ENCODE assay signal across 12 cellular contexts in the genomic region with DNA sequence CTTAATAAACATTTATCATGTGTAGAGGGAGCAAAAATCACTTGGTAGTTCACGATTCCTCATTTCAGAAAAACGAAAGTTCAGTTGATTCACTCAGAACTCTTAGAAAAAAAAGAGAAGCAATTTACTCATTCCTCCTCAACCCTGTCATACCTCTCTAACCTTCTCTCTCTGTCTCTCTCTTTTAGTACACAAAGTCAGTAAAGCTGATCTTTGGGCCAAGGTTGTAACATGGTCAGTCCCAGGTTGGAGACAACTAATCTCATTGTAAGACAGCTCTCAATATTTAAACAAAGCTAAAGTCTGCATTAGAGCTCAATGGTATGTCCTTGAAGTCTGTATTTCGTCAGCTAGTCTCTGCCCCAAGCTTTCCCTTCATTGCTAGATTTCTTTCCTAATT.
"Had no signal": no experiment of that assay in that cellular context is flagged by ENCODE, and none has a peak within 500 bp of the region (broad histone marks: within the 10 kb centered on the region; RNA-seq: fewer than 3 reads in every experiment).

No MANE protein-coding gene starts in this region.

- H3K9me3 Mint-ChIP-seq: activated CD8-positive, alpha-beta T cell treated with anti-CD3 and anti-CD28 coated beads for 36 hours had no signal

- H3K4me3 Mint-ChIP-seq: activated CD8-positive, alpha-beta T cell treated with anti-CD3 and anti-CD28 coated beads for 36 hours; activated naive CD8-positive, alpha-beta T cell treated with anti-CD3 and anti-CD28 coated beads, Interleukin-2, amount 10 ng/mL, durations not matched to agents 7 days and 5 days; activated T-cell treated with anti-CD3 and anti-CD28 coated beads, Interleukin-2, amount 50 U/mL, for 72 hours had no signal

- ATAC-seq: activated CD8-positive, alpha-beta T cell treated with anti-CD3 and anti-CD28 coated beads for 36 hours; heart left ventricle had no signal

- DNase-seq: activated CD4-positive, alpha-beta T cell treated with anti-CD3 and anti-CD28 coated beads for 4 hours; activated CD8-positive, alpha-beta memory T cell treated with anti-CD3 and anti-CD28 coated beads, Interleukin-2, amount 50 U/mL, for 4 hours; activated CD8-positive, alpha-beta T cell treated with anti-CD3 and anti-CD28 coated beads for 36 hours; activated naive CD8-positive, alpha-beta T cell treated with anti-CD3 and anti-CD28 coated beads, Interleukin-2, amount 10 ng/mL, durations not matched to agents 7 days and 5 days; activated T-cell treated with anti-CD3 and anti-CD28 coated beads, Interleukin-2, amount 50 U/mL, for 72 hours; esophagus squamous epithelium; foreskin fibroblast; heart left ventricle; kidney; left ventricle myocardium inferior; stimulated activated CD4-positive, alpha-beta T cell treated with anti-CD3 and anti-CD28 coated beads, Interleukin-4, amount 100 ng/mL, for 4 hours had no signal

- H3K27ac Mint-ChIP-seq: activated CD8-positive, alpha-beta T cell treated with anti-CD3 and anti-CD28 coated beads for 36 hours; activated naive CD8-positive, alpha-beta T cell treated with anti-CD3 and anti-CD28 coated beads, Interleukin-2, amount 10 ng/mL, durations not matched to agents 7 days and 5 days; activated T-cell treated with anti-CD3 and anti-CD28 coated beads, Interleukin-2, amount 50 U/mL, for 72 hours had no signal

- H3K36me3 ChIP-seq: ascending aorta, esophagus squamous epithelium, heart left ventricle, left ventricle myocardium inferior had no signal

- H3K27me3 ChIP-seq: ascending aorta, esophagus squamous epithelium, heart left ventricle had no signal

- H3K9me3 ChIP-seq: ascending aorta, esophagus squamous epithelium had no signal

- H3K4me3 ChIP-seq: ascending aorta, esophagus squamous epithelium, heart left ventricle, left ventricle myocardium inferior had no signal

- H3K27me3 Mint-ChIP-seq: activated CD8-positive, alpha-beta T cell treated with anti-CD3 and anti-CD28 coated beads for 36 hours had no signal

- H3K4me1 Mint-ChIP-seq: activated naive CD8-positive, alpha-beta T cell treated with anti-CD3 and anti-CD28 coated beads, Interleukin-2, amount 10 ng/mL, durations not matched to agents 7 days and 5 days had no signal

- H3K4me1 ChIP-seq: ascending aorta had no signal

- H3K36me3 Mint-ChIP-seq: activated naive CD8-positive, alpha-beta T cell treated with anti-CD3 and anti-CD28 coated beads, Interleukin-2, amount 10 ng/mL, durations not matched to agents 7 days and 5 days had no signal

- H3K27ac ChIP-seq: ascending aorta, esophagus squamous epithelium, heart left ventricle, left ventricle myocardium inferior had no signal
